Comparison of ENCODE assay signal across 8 cellular contexts in the genomic region with DNA sequence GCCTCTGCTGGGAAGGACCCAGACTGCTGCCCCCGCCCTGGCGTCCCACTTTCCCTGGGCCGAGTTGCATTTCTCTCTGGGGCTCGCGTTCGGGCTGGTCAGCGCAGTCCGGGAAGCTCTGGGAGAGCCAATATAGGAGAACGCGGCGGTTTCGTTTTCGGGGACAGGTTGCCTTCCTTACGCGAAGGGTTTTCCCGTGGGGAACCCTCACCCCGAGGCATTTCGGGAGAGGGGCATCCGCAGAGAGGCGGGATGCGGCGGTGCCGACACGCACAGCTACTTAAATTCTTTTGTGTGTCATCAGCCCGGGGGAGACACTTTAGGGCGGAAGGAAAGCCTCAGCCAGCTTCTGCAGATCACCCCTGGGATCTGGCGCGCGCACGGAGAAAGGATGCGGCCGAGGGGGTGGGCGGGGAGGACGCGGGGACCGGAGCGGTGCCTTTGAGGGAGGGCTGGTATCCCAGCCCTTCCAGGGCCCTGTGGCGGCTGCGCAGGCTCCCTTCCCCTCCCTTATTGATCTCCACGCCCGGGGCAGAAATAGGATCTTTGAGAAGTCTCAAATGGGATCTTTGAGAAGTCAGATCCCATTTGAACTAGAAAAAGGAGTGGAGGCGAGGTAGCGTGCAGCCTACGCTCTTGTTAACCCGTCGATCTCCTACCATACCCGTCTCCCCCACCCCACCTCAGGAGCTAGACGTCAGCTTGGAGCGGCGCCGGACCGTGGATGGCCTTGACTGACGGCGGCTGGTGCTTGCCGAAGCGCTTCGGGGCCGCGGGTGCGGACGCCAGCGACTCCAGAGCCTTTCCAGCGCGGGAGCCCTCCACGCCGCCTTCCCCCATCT. TPM values are rescaled to one million over a fixed set of nuclear protein-coding genes. Genes with fewer than 3 reads are reported as not detected.
DNase-seq lines count a peak whose midpoint lies in the region; ATAC-seq and TF ChIP-seq lines count a peak whose summit lies in the region.

No MANE protein-coding gene starts in this region.

- no peaks in the 10 kb centered on the region for H3K9me3 ChIP-seq in CD8-positive, alpha-beta T cell (ENCODE audit: low read length)
- no peaks in the 10 kb centered on the region for H3K9me3 ChIP-seq in iPS DF 6.9 (ENCODE audit: control insufficient read depth, insufficient read depth, low read length)

- H4K20me1 ChIP-seq in KMS-11 (ENCODE audit: insufficient read depth), result no peaks in the 10 kb centered on the region

- H3K27ac Mint-ChIP-seq in CD8-positive, alpha-beta T cell, result no peak overlapping the region
- H3K27ac Mint-ChIP-seq in activated naive CD4-positive, alpha-beta T cell treated with anti-CD3 and anti-CD28 coated beads, Interleukin-2, amount 50 U/mL, for 72 hours, result peak overlapping the region in 1 of 2 donors; percentile 74

- WGBS in iPS DF 6.9 (ENCODE audit: insufficient coverage, insufficient read length), result no CpG with 5 or more reads among the region's 66 CpGs

- no peaks in the 10 kb centered on the region for H3K9me3 Mint-ChIP-seq in CD8-positive, alpha-beta T cell
- H3K9me3 Mint-ChIP-seq in activated naive CD4-positive, alpha-beta T cell treated with anti-CD3 and anti-CD28 coated beads, Interleukin-2, amount 50 U/mL, for 72 hours, result no peaks in the 10 kb centered on the region

- DNase-seq in CD8-positive, alpha-beta T cell, result peak in 2 of 7 experiments; percentile 26 to 33
- DNase-seq in amniotic epithelial cell (ENCODE audit: low read depth), result peak; percentile 74
- no peak for DNase-seq in iPS DF 6.9 (ENCODE audit: low read depth, low spot score)
- no peak for DNase-seq in middle frontal gyrus (ENCODE audit: extremely low spot score, low spot score)
- DNase-seq in NCI-H345 treated with DMSO at 0.1 percent for 48 hours (lab: John Stamatoyannopoulos, UW; ENCODE audit: unreplicated experiment), result no peak
- no peak for DNase-seq in activated naive CD4-positive, alpha-beta T cell treated with anti-CD3 and anti-CD28 coated beads, Interleukin-2, amount 50 U/mL, for 72 hours (ENCODE audit: low spot score in 2 of 2)

- no peaks in the 10 kb centered on the region for H3K79me2 ChIP-seq in KMS-11 (ENCODE audit: insufficient read depth, low read depth)

- POLR2A ChIA-PET in CD8-positive, alpha-beta T cell (lab: Charles Lee), result interaction anchor here (1.6 kb wide), 1 partner anchor 174 kb away, joined by 7 read pairs; no protein-coding TSS in a partner anchor

- peaks cover 64% of the 10 kb centered on the region for H3K27me3 Mint-ChIP-seq in CD8-positive, alpha-beta T cell (ENCODE audit: low read depth)

- H3K4me3 ChIP-seq in CD8-positive, alpha-beta T cell (ENCODE audit: low read depth, low read length), result peak overlapping the region; percentile 54
- H3K4me3 ChIP-seq in KMS-11 (IDR thresholded peaks at IDR 0.05; ENCODE audit: insufficient read depth, low read depth, low read length) (no peak overlapping the region), iPS DF 6.9 (ENCODE audit: low read length) (peak overlapping the region; percentile 64; the same call in 1 of the 2 replicates), skin epidermis (peak overlapping the region; percentile 43 to 79 (median 62))

- H3K4me3 Mint-ChIP-seq in CD8-positive, alpha-beta T cell, result peak overlapping the region; percentile 90

- H3K4me1 Mint-ChIP-seq in CD8-positive, alpha-beta T cell (ENCODE audit: low read depth), result peaks cover 26% of the 10 kb centered on the region

- no peak overlapping the region for H3K27ac ChIP-seq in CD8-positive, alpha-beta T cell (ENCODE audit: low read depth, low read length)
- H3K27ac ChIP-seq in KMS-11 (no peak overlapping the region), iPS DF 6.9 (ENCODE audit: low read length) (no peak overlapping the region), skin epidermis (peak overlapping the region in 14 of 21 experiments; percentile 22 to 80 (median 65))

- H3K4me2 ChIP-seq in KMS-11, result peak overlapping the region; percentile 91

- H3K4me1 ChIP-seq in CD8-positive, alpha-beta T cell (ENCODE audit: insufficient read depth, low read length), result peaks cover 34% of the 10 kb centered on the region
- H3K4me1 ChIP-seq in KMS-11 (ENCODE audit: low read depth, poor library complexity, severe bottlenecking), result peaks cover 5% of the 10 kb centered on the region
- H3K4me1 ChIP-seq in iPS DF 6.9 (ENCODE audit: control insufficient read depth, insufficient read depth, low read length), result peaks cover 7% of the 10 kb centered on the region

- H3K36me3 ChIP-seq in CD8-positive, alpha-beta T cell (ENCODE audit: insufficient read depth, low read length), result no peaks in the 10 kb centered on the region
- H3K36me3 ChIP-seq in KMS-11 (ENCODE audit: insufficient read depth) (no peaks in the 10 kb centered on the region), iPS DF 6.9 (ENCODE audit: control insufficient read depth, insufficient read depth, low read length) (no peaks in the 10 kb centered on the region)

- no peak for TF ChIP-seq CTCF in CD8-positive, alpha-beta T cell (IDR thresholded peaks at IDR 0.05)
- no peak for TF ChIP-seq CTCF in KMS-11 (conservative IDR thresholded peaks at IDR 0.05; ENCODE audit: low read depth, low read length)

- peak overlapping the region; percentile 44; the same call in 1 of the 2 replicates for H3K9ac ChIP-seq in KMS-11

- peaks cover 34% of the 10 kb centered on the region for H3K27me3 ChIP-seq in CD8-positive, alpha-beta T cell (ENCODE audit: insufficient read depth, low read length)
- peaks cover 8% of the 10 kb centered on the region; the same call in 1 of the 2 replicates for H3K27me3 ChIP-seq in KMS-11 (ENCODE audit: insufficient read depth, low read depth)
- H3K27me3 ChIP-seq in iPS DF 6.9 (ENCODE audit: control insufficient read depth, insufficient read depth, low read length), result peaks cover 87% of the 10 kb centered on the region

- H2AFZ ChIP-seq in KMS-11 (ENCODE audit: low read depth), result peak overlapping the region; percentile 100

- peaks cover 5% of the 10 kb centered on the region for H3K36me3 Mint-ChIP-seq in CD8-positive, alpha-beta T cell
- H3K36me3 Mint-ChIP-seq in activated naive CD4-positive, alpha-beta T cell treated with anti-CD3 and anti-CD28 coated beads, Interleukin-2, amount 50 U/mL, for 72 hours, result peaks cover 0 to 11% of the 10 kb centered on the region in 2 donors

- ATAC-seq in CD8-positive, alpha-beta T cell, result peak; percentile 17
- no peak for ATAC-seq in activated naive CD4-positive, alpha-beta T cell treated with anti-CD3 and anti-CD28 coated beads, Interleukin-2, amount 50 U/mL, for 72 hours

- intact Hi-C loops in CD8-positive, alpha-beta T cell (cut with DNase I, micrococcal nuclease), result loop anchor here (5.0 kb wide), 1 partner anchor 112 kb away; no protein-coding TSS in a partner anchor

- CTCF ChIA-PET in CD8-positive, alpha-beta T cell (lab: Charles Lee), result interaction anchor here (1.3 kb wide), 1 partner anchor 185 kb away, joined by 3 read pairs; no protein-coding TSS in a partner anchor

RNA-seq across cellular contexts. Expression of gene GATA6, which starts 1.3 kb away (rescaled TPM):
- 1 to 10 TPM; 4.0 to 4.3 TPM for total RNA-seq in CD8-positive, alpha-beta T cell
- not detected for total RNA-seq in activated naive CD4-positive, alpha-beta T cell treated with anti-CD3 and anti-CD28 coated beads, Interleukin-2, amount 50 U/mL, for 72 hours

Comparison
In these comparisons a context has a peak if more than half of its experiments do, and no peak if none do; other contexts are left out.
1. H3K27ac ChIP-seq: peak in skin epidermis (14 of 21); none in CD8-positive, alpha-beta T cell (single experiment), KMS-11 (single experiment) and iPS DF 6.9 (single experiment).
2. RNA of gene GATA6, which starts 1.3 kb away (total RNA-seq): 4.0 to 4.3 TPM in CD8-positive, alpha-beta T cell; not detected in activated naive CD4-positive, alpha-beta T cell treated with anti-CD3 and anti-CD28 coated beads, Interleukin-2, amount 50 U/mL, for 72 hours; every median in the first group is over 4 times any median in the second.